ENCODE assay signal across 9 cellular contexts in genomic region chr9:87337335-87338074, GRCh38.
DNase-seq lines count a peak whose midpoint lies in the region; ATAC-seq and TF ChIP-seq lines count a peak whose summit lies in the region.
"Had no signal": no experiment of that assay in that cellular context is flagged by ENCODE, and none has a peak within 500 bp of the region (broad histone marks: within the 10 kb centered on the region; RNA-seq: fewer than 3 reads in every experiment).

No MANE protein-coding gene starts in this region.

- intact Hi-C loops in thyroid gland (cut with DNase I) = loop anchor here (2.0 kb wide), 1 partner anchor 325 kb away; no protein-coding TSS in a partner anchor

- ATAC-seq in GM21360 (IDR thresholded peaks at IDR 0.05; ENCODE audit: unreplicated experiment) = no peak

- H3K4me3 ChIP-seq in GM06990 (replicated peaks; ENCODE audit: low read depth, low read length) (peak overlapping the region; percentile 5; the same call in 1 of the 2 replicates), SK-N-MC (peak overlapping the region; percentile 81), thyroid gland (replicated peaks in 1 of 3) (peak overlapping the region in 1 of 3 donors; percentile 21)

- H3K27ac Mint-ChIP-seq in progenitor cell of endocrine pancreas = peak overlapping the region; percentile 67

- peak overlapping the region; percentile 82 for H3K4me3 Mint-ChIP-seq in progenitor cell of endocrine pancreas (ENCODE audit: low read depth)

- H3K36me3 ChIP-seq in GM06990 (ENCODE audit: control insufficient read depth, insufficient read depth, low read length) = no peaks in the 10 kb centered on the region
- H3K36me3 ChIP-seq in SK-N-MC (ENCODE audit: insufficient read depth, low read length) = 0 out of 2 replicates have a peak, but pooled peaks cover 5% of the 10 kb centered on the region
- no peaks in the 10 kb centered on the region for H3K36me3 ChIP-seq in thyroid gland
- H3K36me3 ChIP-seq: neutrophil had no signal

- no peaks in the 10 kb centered on the region for H3K36me3 Mint-ChIP-seq in progenitor cell of endocrine pancreas (ENCODE audit: insufficient read depth)

- TF ChIP-seq CTCF in GM06990 (IDR thresholded peaks at IDR 0.05; ENCODE audit: insufficient read depth, low read length, poor library complexity, severe bottlenecking) = no peak
- TF ChIP-seq CTCF in progenitor cell of endocrine pancreas (IDR thresholded peaks at IDR 0.05; ENCODE audit: unreplicated experiment) = no peak
- TF ChIP-seq CTCF in thyroid gland (IDR thresholded peaks at IDR 0.05) = no peak

- H3K4me1 ChIP-seq in thyroid gland = peaks cover 0 to 8% of the 10 kb centered on the region in 2 donors

- H3K4me1 Mint-ChIP-seq in progenitor cell of endocrine pancreas (ENCODE audit: low read depth) = peaks cover 16% of the 10 kb centered on the region

- TF ChIP-seq POLR2A in thyroid gland (IDR thresholded peaks at IDR 0.05) = no peak

- H3K27ac ChIP-seq in SK-N-MC (peak overlapping the region; percentile 97), thyroid gland (no peak overlapping the region)
- H3K27ac ChIP-seq: neutrophil had no signal

- H3K9me3 ChIP-seq in SK-N-MC (ENCODE audit: low read depth, low read length) = peaks cover 5% of the 10 kb centered on the region; the same call in 1 of the 2 replicates
- H3K9me3 ChIP-seq in thyroid gland = no peaks in the 10 kb centered on the region
- H3K9me3 ChIP-seq: neutrophil had no signal

- WGBS in thyroid gland, 2 donors = 10 to 17% methylated on average over 13 of the region's 13 CpGs

- H3K27me3 Mint-ChIP-seq in progenitor cell of endocrine pancreas = peaks cover 11% of the 10 kb centered on the region

- H3K9me3 Mint-ChIP-seq in progenitor cell of endocrine pancreas (ENCODE audit: low read depth) = no peaks in the 10 kb centered on the region

- no peak for DNase-seq in GM06990 (ENCODE audit: extremely low read depth, insufficient read length)
- no peak for DNase-seq in SK-N-MC (ENCODE audit: low read depth, low spot score)
- DNase-seq in glomerular visceral epithelial cell (ENCODE audit: extremely low spot score) = peak; percentile 69
- no peak for DNase-seq in progenitor cell of endocrine pancreas (ENCODE audit: low spot score, unreplicated experiment)
- no peak for DNase-seq in NCI-H2107 (lab: John Stamatoyannopoulos, UW)
- no peak for DNase-seq in cerebellar nuclear complex (lab: John Stamatoyannopoulos, UW)
- DNase-seq in thyroid gland = no peak

- H3K27me3 ChIP-seq in GM06990 (replicated peaks; ENCODE audit: control insufficient read depth, insufficient read depth, low read length) = no peaks in the 10 kb centered on the region
- no peaks in the 10 kb centered on the region for H3K27me3 ChIP-seq in thyroid gland

- peak overlapping the region; percentile 77 for H3K9ac ChIP-seq in SK-N-MC (ENCODE audit: insufficient read length)
